Comparison of ENCODE assay signal across 1 cellular context in genomic region chr9:123150708-123151503, GRCh38.
TF ChIP-seq lines count a peak whose summit lies in the region.

No MANE protein-coding gene starts in this region.

TF ChIP-seq in IMR-90, 13 proteins besides CTCF, POLR2A, EP300 and RAD21 (continued from another document):
- no peak for TF ChIP-seq USF2 (IDR thresholded peaks at IDR 0.05; ENCODE audit: low read depth, low read length)
